14 cellular contexts compared by ENCODE assay signal in the genomic region with DNA sequence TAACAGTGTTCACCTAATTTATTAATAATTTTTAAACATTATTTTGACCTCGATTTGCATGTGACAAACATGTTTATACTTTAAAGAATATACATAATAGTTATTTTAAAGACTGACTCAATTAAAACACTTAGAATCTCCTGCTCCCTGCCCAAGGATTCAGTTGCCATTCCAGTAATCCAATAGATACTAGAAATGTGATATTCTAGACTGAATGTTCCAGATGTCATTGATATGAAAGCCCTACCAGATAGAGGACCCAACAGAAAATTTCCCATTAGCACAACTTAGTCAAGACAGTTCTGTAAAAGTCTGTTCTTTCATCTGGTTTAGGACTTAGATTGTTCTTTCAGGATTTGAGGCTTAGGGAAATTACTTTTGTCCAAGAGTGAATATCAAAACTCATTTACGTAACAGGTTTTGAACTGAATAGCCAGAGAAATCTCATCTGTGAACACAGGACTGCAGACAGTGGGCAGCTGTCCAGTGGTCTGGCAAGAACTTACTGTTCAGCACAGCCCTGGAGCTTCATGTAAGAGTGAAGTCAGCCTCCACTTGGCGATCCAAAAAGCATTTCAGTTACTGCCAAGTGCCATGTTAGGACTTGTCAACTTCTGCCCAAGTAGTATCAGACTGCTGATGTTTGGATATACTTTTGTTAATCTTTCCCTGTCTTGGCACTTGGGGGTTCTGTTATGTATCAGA.
DNase-seq lines count a peak whose midpoint lies in the region; ATAC-seq, FAIRE-seq and TF ChIP-seq lines count a peak whose summit lies in the region.
"Had no signal": no experiment of that assay in that cellular context is flagged by ENCODE, and none has a peak within 500 bp of the region (broad histone marks: within the 10 kb centered on the region; RNA-seq: fewer than 3 reads in every experiment).

No MANE protein-coding gene starts in this region.

- TF ChIP-seq EP300 in HepG2 (IDR thresholded peaks at IDR 0.05; ENCODE audit: low read depth in 2 of 2, low read length in 2 of 2) = no peak
- no peak for TF ChIP-seq EP300 in HepG2 (CRISPR knock-in tag; IDR thresholded peaks at IDR 0.05; ENCODE audit: borderline replicate concordance)

- H3K27ac ChIP-seq in liver (ENCODE audit: low read depth in 1 of 2, low read length in 2 of 2) = no peak overlapping the region
- H3K27ac ChIP-seq in HepG2 (ENCODE audit: extremely low read length, insufficient read depth, low read length) = no peak overlapping the region
- H3K27ac ChIP-seq: WERI-Rb-1 had no signal

- H3K4me1 ChIP-seq in liver (ENCODE audit: control insufficient read depth in 4 of 4, insufficient read depth in 4 of 4, low read length in 3 of 4) (peaks cover 0 to 8% (median 4%) of the 10 kb centered on the region in 4 donors), HepG2 (ENCODE audit: insufficient read depth, low read length) (no peaks in the 10 kb centered on the region)

- DNase-seq in HepG2 (ENCODE audit: low spot score) (no peak), fibroblast of the aortic adventitia (ENCODE audit: low read depth) (peak; percentile 93), mucosa of gallbladder (ENCODE audit: low spot score) (peak; percentile 47), DMS53 (lab: John Stamatoyannopoulos, UW) (no peak)
- no peak for DNase-seq in activated naive CD4-positive, alpha-beta T cell treated with anti-CD3 and anti-CD28 coated beads, Interleukin-2, amount 10 ng/mL, durations not matched to agents 7 days and 5 days
- DNase-seq in NK-92 treated with Interleukin-12 subunit alpha and Interleukin-12 subunit beta, amount 100 ng/mL, for 24 hours (lab: John Stamatoyannopoulos, UW) = no peak
- DNase-seq: activated gamma-delta T cell, endodermal cell, NCI-H1105 treated with DMSO at 0.1 percent for 48 hours, retina, WERI-Rb-1 had no signal

- WGBS in liver = 47% methylated on average over 3 of the region's 3 CpGs
- 50% methylated on average over 3 of the region's 3 CpGs for WGBS in HepG2 (ENCODE audit: low lambda C conversion rate)

- H2AFZ ChIP-seq in HepG2 (ENCODE audit: low read length) = no peak overlapping the region

- no peaks in the 10 kb centered on the region for H3K9me3 Mint-ChIP-seq in activated naive CD4-positive, alpha-beta T cell treated with anti-CD3 and anti-CD28 coated beads, Interleukin-2, amount 10 ng/mL, durations not matched to agents 7 days and 5 days
- H3K9me3 Mint-ChIP-seq: endodermal cell had no signal

- H3K27ac Mint-ChIP-seq in activated naive CD4-positive, alpha-beta T cell treated with anti-CD3 and anti-CD28 coated beads, Interleukin-2, amount 10 ng/mL, durations not matched to agents 7 days and 5 days = no peak overlapping the region
- H3K27ac Mint-ChIP-seq: endodermal cell had no signal

- CTCF ChIA-PET in HepG2 (lab: Yijun Ruan, JAX; ENCODE audit: low intra/inter-chr PET ratio, low total read pairs) = no interaction called here
- CTCF ChIA-PET in activated naive CD4-positive, alpha-beta T cell treated with anti-CD3 and anti-CD28 coated beads, Interleukin-2, amount 10 ng/mL, durations not matched to agents 7 days and 5 days (lab: Charles Lee) = no interaction called here

- in situ Hi-C loops in HepG2 (cut with HindIII; ENCODE audit: extremely low pct_ligation_motif_present, low pct_unique_long_range_greater_than_20kb) = no loop called here

- FAIRE-seq in HepG2 (lab: Jason Lieb, UNC) = no peak

- POLR2A ChIA-PET in HepG2 (lab: Yijun Ruan, JAX) = no interaction called here

- H3K4me2 ChIP-seq in HepG2 (ENCODE audit: low read depth, low read length) = no peak overlapping the region

- TF ChIP-seq RAD21 in liver (IDR thresholded peaks at IDR 0.05) (peak; percentile 19 to 51), HepG2 (CRISPR knock-in tag; IDR thresholded peaks at IDR 0.05) (no peak)

- ATAC-seq in HepG2 (no peak), GM19328 (IDR thresholded peaks at IDR 0.05; ENCODE audit: unreplicated experiment) (no peak)
- ATAC-seq: Panc1 had no signal

- no peak overlapping the region for H3K4me3 Mint-ChIP-seq in activated naive CD4-positive, alpha-beta T cell treated with anti-CD3 and anti-CD28 coated beads, Interleukin-2, amount 10 ng/mL, durations not matched to agents 7 days and 5 days
- H3K4me3 Mint-ChIP-seq: endodermal cell had no signal

- H3K27me3 ChIP-seq in liver (ENCODE audit: control insufficient read depth in 4 of 4, insufficient read depth in 4 of 4, low read length in 3 of 4) = no peaks in the 10 kb centered on the region
- H3K27me3 ChIP-seq in HepG2 (ENCODE audit: control insufficient read depth in 1 of 2, insufficient read depth in 2 of 2, low read length in 2 of 2) = no peaks in the 10 kb centered on the region

- no peaks in the 10 kb centered on the region for H4K20me1 ChIP-seq in HepG2 (ENCODE audit: insufficient read depth, low read length)

- peaks cover 7% of the 10 kb centered on the region for H3K27me3 Mint-ChIP-seq in activated naive CD4-positive, alpha-beta T cell treated with anti-CD3 and anti-CD28 coated beads, Interleukin-2, amount 10 ng/mL, durations not matched to agents 7 days and 5 days

- BruUV-seq in HepG2 (replicated peaks; lab: Mats Ljungman, UMichigan) = no TSS peak

- intact Hi-C loops in HepG2 (cut with micrococcal nuclease; ENCODE audit: unreplicated experiment) = no loop called here

- H3K9me3 ChIP-seq in liver (ENCODE audit: control insufficient read depth in 4 of 4, low read length in 3 of 4) = no peaks in the 10 kb centered on the region
- no peaks in the 10 kb centered on the region for H3K9me3 ChIP-seq in HepG2 (ENCODE audit: low read length)

- TF ChIP-seq POLR2A in HepG2 (IDR thresholded peaks at IDR 0.05; ENCODE audit: insufficient read depth in 1 of 2, low read depth in 2 of 2, low read length in 2 of 2) = no peak

- H3K4me3 ChIP-seq in liver (ENCODE audit: low read depth in 1 of 3, low read length in 3 of 3) = no peak overlapping the region
- no peak overlapping the region for H3K4me3 ChIP-seq in HepG2 (replicated peaks in 1 of 3; ENCODE audit: insufficient read depth in 1 of 3, low read depth in 2 of 3, low read length in 3 of 3)
- H3K4me3 ChIP-seq in fibroblast of the aortic adventitia (ENCODE audit: low read depth, low read length) = no peak overlapping the region

- TF ChIP-seq CTCF in liver (IDR thresholded peaks at IDR 0.05; ENCODE audit: low read depth, low read length, missing input control) (no peak), HepG2 (CRISPR knock-in tag; IDR thresholded peaks at IDR 0.05) (no peak), fibroblast of the aortic adventitia (IDR thresholded peaks at IDR 0.05; ENCODE audit: insufficient read depth, low read length) (no peak)

- no peaks in the 10 kb centered on the region for H3K79me2 ChIP-seq in HepG2 (ENCODE audit: insufficient read depth, low read length)

- no peaks in the 10 kb centered on the region for H3K36me3 Mint-ChIP-seq in activated naive CD4-positive, alpha-beta T cell treated with anti-CD3 and anti-CD28 coated beads, Interleukin-2, amount 10 ng/mL, durations not matched to agents 7 days and 5 days

- H3K4me1 Mint-ChIP-seq in activated naive CD4-positive, alpha-beta T cell treated with anti-CD3 and anti-CD28 coated beads, Interleukin-2, amount 10 ng/mL, durations not matched to agents 7 days and 5 days = no peaks in the 10 kb centered on the region

- no peaks in the 10 kb centered on the region for H3K36me3 ChIP-seq in liver (ENCODE audit: control insufficient read depth in 4 of 4, insufficient read depth in 3 of 4, low read depth in 1 of 4, low read length in 3 of 4)
- no peaks in the 10 kb centered on the region for H3K36me3 ChIP-seq in HepG2 (replicated peaks in 1 of 2; ENCODE audit: control insufficient read depth in 1 of 2, insufficient read depth in 2 of 2, low read length in 2 of 2)
- H3K36me3 ChIP-seq: WERI-Rb-1 had no signal

- H3K9ac ChIP-seq in liver (ENCODE audit: low read depth in 1 of 2, low read length in 2 of 2) (no peak overlapping the region), HepG2 (ENCODE audit: insufficient read depth, low read depth, low read length) (no peak overlapping the region)

TF ChIP-seq in liver, 16 proteins besides CTCF, POLR2A, EP300 and RAD21 (continues in another document):
- no peak for TF ChIP-seq GABPA (IDR thresholded peaks at IDR 0.05 in 1 of 2, conservative IDR thresholded peaks at IDR 0.05 in 1 of 2)
- TF ChIP-seq FOXA2 (IDR thresholded peaks at IDR 0.05) = no peak
- peak; percentile 42 for TF ChIP-seq YY1 (IDR thresholded peaks at IDR 0.05)

TF ChIP-seq in HepG2, 621 proteins besides CTCF, POLR2A, EP300 and RAD21 (continues in another document):
- TF ChIP-seq TARDBP (CRISPR knock-in tag; IDR thresholded peaks at IDR 0.05) (no peak), MTA1 (CRISPR knock-in tag; IDR thresholded peaks at IDR 0.05; ENCODE audit: borderline replicate concordance) (no peak)
- TF ChIP-seq, protein P1, sequence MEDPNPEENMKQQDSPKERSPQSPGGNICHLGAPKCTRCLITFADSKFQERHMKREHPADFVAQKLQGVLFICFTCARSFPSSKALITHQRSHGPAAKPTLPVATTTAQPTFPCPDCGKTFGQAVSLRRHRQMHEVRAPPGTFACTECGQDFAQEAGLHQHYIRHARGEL (CRISPR knock-in tag; IDR thresholded peaks at IDR 0.05) = no peak

Comparison
In these comparisons a context has a peak if more than half of its experiments do, and no peak if none do; other contexts are left out.
1. DNase-seq: peak in fibroblast of the aortic adventitia (single experiment) and mucosa of gallbladder (single experiment); none in HepG2 (single experiment), activated naive CD4-positive, alpha-beta T cell treated with anti-CD3 and anti-CD28 coated beads, Interleukin-2, amount 10 ng/mL, durations not matched to agents 7 days and 5 days (single experiment), DMS53 (single experiment) and NK-92 treated with Interleukin-12 subunit alpha and Interleukin-12 subunit beta, amount 100 ng/mL, for 24 hours (single experiment).